27 cellular contexts compared by ENCODE assay signal in the genomic region with DNA sequence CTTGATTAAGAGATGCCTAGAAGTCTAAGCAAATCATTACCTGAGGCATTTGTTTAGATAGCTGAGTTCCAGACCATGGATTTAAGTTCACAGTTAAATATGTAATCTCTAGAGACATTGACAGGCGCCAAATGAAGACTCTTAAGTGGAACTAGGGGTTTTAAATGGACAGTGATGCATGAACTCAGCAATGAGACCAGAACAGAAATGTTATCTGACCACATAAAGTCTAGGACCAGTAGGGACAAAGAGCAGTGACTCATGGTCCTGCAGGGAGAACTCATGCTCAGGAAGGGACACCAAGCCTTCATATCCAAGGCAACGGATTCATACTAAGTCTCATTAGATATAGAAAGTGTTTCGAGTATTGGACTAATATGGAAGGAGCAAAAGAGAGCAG.
DNase-seq lines count a peak whose midpoint lies in the region; TF ChIP-seq lines count a peak whose summit lies in the region.
"Had no signal": no experiment of that assay in that cellular context is flagged by ENCODE, and none has a peak within 500 bp of the region (broad histone marks: within the 10 kb centered on the region; RNA-seq: fewer than 3 reads in every experiment).

No MANE protein-coding gene starts in this region.

- no peak overlapping the region for H3K4me2 ChIP-seq in mesenchymal stem cell (ENCODE audit: low read length, poor library complexity, severe bottlenecking)
- H3K4me2 ChIP-seq: BLaER1, KMS-11 had no signal

- H4K91ac ChIP-seq in mesenchymal stem cell (ENCODE audit: low read length): no peak overlapping the region

- H3K36me3 ChIP-seq in mesenchymal stem cell (ENCODE audit: control insufficient read depth in 1 of 2, insufficient read depth in 2 of 2, low read depth in 1 of 2, low read length in 2 of 2) (no peaks in the 10 kb centered on the region), ovary (no peaks in the 10 kb centered on the region), transverse colon (no peaks in the 10 kb centered on the region)
- H3K36me3 ChIP-seq: BLaER1 had no signal

- H2AFZ ChIP-seq in mesenchymal stem cell (ENCODE audit: low read depth, low read length): no peak overlapping the region
- H2AFZ ChIP-seq: GM23248 had no signal

- CTCF ChIA-PET in HEK293T (lab: Yijun Ruan, JAX): no interaction called here

- no peak overlapping the region for H4K8ac ChIP-seq in mesenchymal stem cell (ENCODE audit: low read length)

- in situ Hi-C loops in transverse colon (cut with MboI; ENCODE audit: low pct_ligation_motif_present in 1 of 4, low pct_unique_long_range_greater_than_20kb in 1 of 4, low sequenced_read_pairs in 3 of 4): no loop called here

- H3K27me3 ChIP-seq in mesenchymal stem cell (ENCODE audit: control insufficient read depth in 1 of 2, insufficient read depth in 1 of 2, low read length in 2 of 2) (no peaks in the 10 kb centered on the region), ovary (no peaks in the 10 kb centered on the region), transverse colon (no peaks in the 10 kb centered on the region)
- H3K27me3 ChIP-seq: BLaER1 had no signal

- TF ChIP-seq CTCF in ovary (IDR thresholded peaks at IDR 0.05): no peak
- TF ChIP-seq CTCF in transverse colon (IDR thresholded peaks at IDR 0.05): no peak

- WGBS in mesenchymal stem cell: 94% methylated on average over 3 of the region's 3 CpGs
- 78 to 87% (median 82%) methylated on average over 3 of the region's 3 CpGs for WGBS in ovary, 3 donors
- 77 to 85% methylated on average over 2 to 3 of the region's 3 CpGs for whole genome bisulfite sequencing in transverse colon (ENCODE audit: low coverage in 1 of 2), 2 donors

- POLR2A ChIA-PET in HEK293T (lab: Yijun Ruan, JAX): no interaction called here

- no peak overlapping the region for H3K14ac ChIP-seq in mesenchymal stem cell (ENCODE audit: low read length in 2 of 2)

- H3K79me1 ChIP-seq in mesenchymal stem cell (replicated peaks; ENCODE audit: low read length, poor library complexity, severe bottlenecking): no peaks in the 10 kb centered on the region

- no peak overlapping the region for H3K9ac ChIP-seq in mesenchymal stem cell (ENCODE audit: low read length)
- H3K9ac ChIP-seq: BLaER1, GM23248, KMS-11 had no signal

- H3K4me3 ChIP-seq in mesenchymal stem cell (ENCODE audit: insufficient read depth in 1 of 2, low read depth in 1 of 2, low read length in 2 of 2): no peak overlapping the region
- H3K4me3 ChIP-seq in ovary: no peak overlapping the region
- H3K4me3 ChIP-seq in transverse colon: no peak overlapping the region
- H3K4me3 ChIP-seq: BLaER1, GM12878, GM23248 had no signal

- H2BK15ac ChIP-seq in mesenchymal stem cell (ENCODE audit: low read depth, poor library complexity, severe bottlenecking): no peak overlapping the region

- no peak overlapping the region for H3K18ac ChIP-seq in mesenchymal stem cell (ENCODE audit: low read depth in 1 of 2, low read length in 2 of 2)

- H3K23ac ChIP-seq in mesenchymal stem cell (ENCODE audit: low read length in 2 of 2): no peak overlapping the region

- peaks cover 2% of the 10 kb centered on the region for H3K4me1 ChIP-seq in mesenchymal stem cell (ENCODE audit: control insufficient read depth, insufficient read depth, low read depth, low read length)
- no peaks in the 10 kb centered on the region for H3K4me1 ChIP-seq in ovary (ENCODE audit: insufficient read depth)
- H3K4me1 ChIP-seq in transverse colon: peaks cover 3 to 41% (median 16%) of the 10 kb centered on the region in 4 donors
- H3K4me1 ChIP-seq: BLaER1 had no signal

- TF ChIP-seq POLR2A in ovary (IDR thresholded peaks at IDR 0.05): no peak
- TF ChIP-seq POLR2A in transverse colon (IDR thresholded peaks at IDR 0.05): no peak

- no peak overlapping the region for H2BK5ac ChIP-seq in mesenchymal stem cell (ENCODE audit: low read depth, low read length, poor library complexity, severe bottlenecking)

- H3K9me3 ChIP-seq in mesenchymal stem cell (ENCODE audit: control insufficient read depth, low read length) (peaks cover 2% of the 10 kb centered on the region), ovary (no peaks in the 10 kb centered on the region), transverse colon (no peaks in the 10 kb centered on the region)
- H3K9me3 ChIP-seq: BLaER1 had no signal

- H2AK5ac ChIP-seq in mesenchymal stem cell (ENCODE audit: low read length, severe bottlenecking): peak overlapping the region; percentile 55

- H3K27ac ChIP-seq in mesenchymal stem cell (ENCODE audit: low read length, poor library complexity, severe bottlenecking) (peak overlapping the region; percentile 39), ovary (no peak overlapping the region), transverse colon (no peak overlapping the region)
- H3K27ac ChIP-seq: BLaER1, GM23248, KMS-11, RWPE1 had no signal

- peak; percentile 6 to 8 for DNase-seq in NCI-H526 (lab: John Stamatoyannopoulos, UW)
- DNase-seq in NCI-H526 treated with DMSO at 0.1 percent for 48 hours (lab: John Stamatoyannopoulos, UW): no peak
- peak; percentile 16 for DNase-seq in astrocyte of the hippocampus (ENCODE audit: low read depth, low spot score)
- DNase-seq in mesenchymal stem cell: peak; percentile 18
- no peak for DNase-seq in ovary
- no peak for DNase-seq in HEK293T (ENCODE audit: extremely low spot score)
- no peak for DNase-seq in NCI-H82 (lab: John Stamatoyannopoulos, UW)
- DNase-seq in transverse colon: no peak
- DNase-seq: 8988T; ACHN; CD4-positive, CD25-positive, alpha-beta regulatory T cell; DMS79; EL; GDM1; GM23248; H9; HFFc6; NCI-H1092 treated with DMSO at 0.1 percent for 48 hours; NCI-H1436; NCI-H187; NCI-H2081 treated with DMSO at 0.1 percent for 48 hours; NCI-H524; SHP77 had no signal

- TF ChIP-seq EP300 in ovary (IDR thresholded peaks at IDR 0.05) (no peak), transverse colon (IDR thresholded peaks at IDR 0.05; ENCODE audit: low read depth) (no peak)

- H2BK12ac ChIP-seq in mesenchymal stem cell (ENCODE audit: low read length in 2 of 2): no peak overlapping the region

- intact Hi-C loops in ovary (cut with DNase I) (no loop called here), transverse colon (cut with DNase I; ENCODE audit: low total_unique reads) (no loop called here)

- no peak overlapping the region for H2BK120ac ChIP-seq in mesenchymal stem cell (ENCODE audit: low read depth, low read length)

- no peak overlapping the region for H3K4ac ChIP-seq in mesenchymal stem cell (ENCODE audit: low read depth in 1 of 2, low read length in 2 of 2)

TF ChIP-seq in HEK293T, 16 proteins besides CTCF, POLR2A, EP300 and RAD21:
- TF ChIP-seq SP1 (IDR thresholded peaks at IDR 0.05) (no peak), FOXM1 (IDR thresholded peaks at IDR 0.05; ENCODE audit: borderline replicate concordance) (no peak), NFRKB (IDR thresholded peaks at IDR 0.05) (no peak), HDGF (IDR thresholded peaks at IDR 0.05; ENCODE audit: borderline replicate concordance) (no peak), CTBP1 (IDR thresholded peaks at IDR 0.05; ENCODE audit: borderline replicate concordance) (no peak), FOXA1 (IDR thresholded peaks at IDR 0.05) (no peak), ELF4 (IDR thresholded peaks at IDR 0.05) (no peak), ARNT (IDR thresholded peaks at IDR 0.05) (no peak), FOXK2 (IDR thresholded peaks at IDR 0.05) (no peak), LEF1 (IDR thresholded peaks at IDR 0.05; ENCODE audit: borderline replicate concordance) (no peak), BHLHE40 (IDR thresholded peaks at IDR 0.05; ENCODE audit: borderline replicate concordance) (no peak), L3MBTL2 (conservative IDR thresholded peaks at IDR 0.05) (no peak), SUZ12 (IDR thresholded peaks at IDR 0.05) (no peak), ZNF384 (IDR thresholded peaks at IDR 0.05) (no peak), TARDBP (IDR thresholded peaks at IDR 0.05) (no peak)
- TF ChIP-seq, protein P1, sequence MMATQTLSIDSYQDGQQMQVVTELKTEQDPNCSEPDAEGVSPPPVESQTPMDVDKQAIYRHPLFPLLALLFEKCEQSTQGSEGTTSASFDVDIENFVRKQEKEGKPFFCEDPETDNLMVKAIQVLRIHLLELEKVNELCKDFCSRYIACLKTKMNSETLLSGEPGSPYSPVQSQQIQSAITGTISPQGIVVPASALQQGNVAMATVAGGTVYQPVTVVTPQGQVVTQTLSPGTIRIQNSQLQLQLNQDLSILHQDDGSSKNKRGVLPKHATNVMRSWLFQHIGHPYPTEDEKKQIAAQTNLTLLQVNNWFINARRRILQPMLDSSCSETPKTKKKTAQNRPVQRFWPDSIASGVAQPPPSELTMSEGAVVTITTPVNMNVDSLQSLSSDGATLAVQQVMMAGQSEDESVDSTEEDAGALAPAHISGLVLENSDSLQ (IDR thresholded peaks at IDR 0.05): no peak

Comparison
In these comparisons a context has a peak if more than half of its experiments do, and no peak if none do; other contexts are left out.
1. DNase-seq: peak in NCI-H526 (2 of 2), astrocyte of the hippocampus (single experiment) and mesenchymal stem cell (single experiment); none in NCI-H526 treated with DMSO at 0.1 percent for 48 hours (single experiment), ovary (0 of 5), HEK293T (single experiment), NCI-H82 (single experiment) and transverse colon (single experiment).